In genomic region chr2:10655841-10656225, GRCh38 we compare ENCODE assay signal across 29 cellular contexts. TPM values are rescaled to one million over a fixed set of nuclear protein-coding genes. Genes with fewer than 3 reads are reported as not detected.
DNase-seq lines count a peak whose midpoint lies in the region; ATAC-seq and TF ChIP-seq lines count a peak whose summit lies in the region.
"Had no signal": no experiment of that assay in that cellular context is flagged by ENCODE, and none has a peak within 500 bp of the region (broad histone marks: within the 10 kb centered on the region; RNA-seq: fewer than 3 reads in every experiment).

No MANE protein-coding gene starts in this region.

- POLR2A ChIA-PET in PC-9 (lab: Charles Lee; ENCODE audit: unreplicated experiment): no interaction called here

- no peaks in the 10 kb centered on the region for H3K9me3 Mint-ChIP-seq in activated naive CD4-positive, alpha-beta T cell treated with anti-CD3 and anti-CD28 coated beads, Interleukin-2, amount 10 ng/mL, durations not matched to agents 7 days and 5 days
- no peaks in the 10 kb centered on the region for H3K9me3 Mint-ChIP-seq in activated naive CD8-positive, alpha-beta T cell (ENCODE audit: low read depth)
- H3K9me3 Mint-ChIP-seq in stimulated activated effector memory CD8-positive, alpha-beta T cell treated with anti-CD3 and anti-CD28 coated beads, Interleukin-12 subunit alpha, Interleukin-12 subunit beta, amount 100 ng/mL, for 72 hours: no peaks in the 10 kb centered on the region
- H3K9me3 Mint-ChIP-seq: activated B cell treated with CpG ODN at 0.5 μM for 24 hours, immature natural killer cell, nephron had no signal

- no peaks in the 10 kb centered on the region; the same call in 1 of the 2 replicates for H3K9me2 ChIP-seq in PC-9 (ENCODE audit: insufficient read depth)

- CTCF ChIA-PET in activated naive CD4-positive, alpha-beta T cell treated with anti-CD3 and anti-CD28 coated beads, Interleukin-2, amount 10 ng/mL, durations not matched to agents 7 days and 5 days (lab: Charles Lee): no interaction called here
- CTCF ChIA-PET in PC-9 (lab: Charles Lee): no interaction called here

- H3F3A ChIP-seq in PC-9 (ENCODE audit: insufficient read depth, low read depth): peaks cover 55% of the 10 kb centered on the region

- peaks cover 11% of the 10 kb centered on the region; the same call in 1 of the 2 replicates for H3K79me2 ChIP-seq in PC-9 (ENCODE audit: low read depth)

- H3K4me1 ChIP-seq in PC-9 (replicated peaks; ENCODE audit: insufficient read depth): peaks cover 45% of the 10 kb centered on the region
- H3K4me1 ChIP-seq: colonic mucosa, Peyer's patch, suprapubic skin had no signal

- no peak overlapping the region for H3K4me3 Mint-ChIP-seq in activated naive CD4-positive, alpha-beta T cell treated with anti-CD3 and anti-CD28 coated beads, Interleukin-2, amount 10 ng/mL, durations not matched to agents 7 days and 5 days
- peak overlapping the region; percentile 54 for H3K4me3 Mint-ChIP-seq in activated naive CD8-positive, alpha-beta T cell
- peak overlapping the region; percentile 29 for H3K4me3 Mint-ChIP-seq in stimulated activated effector memory CD8-positive, alpha-beta T cell treated with anti-CD3 and anti-CD28 coated beads, Interleukin-12 subunit alpha, Interleukin-12 subunit beta, amount 100 ng/mL, for 72 hours
- H3K4me3 Mint-ChIP-seq: activated B cell treated with CpG ODN at 0.5 μM for 24 hours, immature natural killer cell, nephron had no signal

- H3K9me3 ChIP-seq in PC-9 (ENCODE audit: insufficient read depth, low read depth): no peaks in the 10 kb centered on the region
- H3K9me3 ChIP-seq: BLaER1, Caco-2, colonic mucosa, mucosa of descending colon, Peyer's patch, SJCRH30, suprapubic skin, upper lobe of left lung had no signal

- no TSS peak for BruUV-seq in PC-9 (replicated peaks; lab: Mats Ljungman, UMichigan)

- peaks cover 47% of the 10 kb centered on the region; the same call in 1 of the 2 replicates for H3K36me3 ChIP-seq in PC-9 (ENCODE audit: low read depth)
- H3K36me3 ChIP-seq: colonic mucosa had no signal

- peaks cover 46% of the 10 kb centered on the region for H3K4me1 Mint-ChIP-seq in activated naive CD4-positive, alpha-beta T cell treated with anti-CD3 and anti-CD28 coated beads, Interleukin-2, amount 10 ng/mL, durations not matched to agents 7 days and 5 days
- peaks cover 51% of the 10 kb centered on the region for H3K4me1 Mint-ChIP-seq in activated naive CD8-positive, alpha-beta T cell (ENCODE audit: low read depth)
- H3K4me1 Mint-ChIP-seq in stimulated activated effector memory CD8-positive, alpha-beta T cell treated with anti-CD3 and anti-CD28 coated beads, Interleukin-12 subunit alpha, Interleukin-12 subunit beta, amount 100 ng/mL, for 72 hours: peaks cover 36% of the 10 kb centered on the region
- H3K4me1 Mint-ChIP-seq: activated B cell treated with CpG ODN at 0.5 μM for 24 hours, nephron had no signal

- no peaks in the 10 kb centered on the region for H3K27me3 Mint-ChIP-seq in activated naive CD4-positive, alpha-beta T cell treated with anti-CD3 and anti-CD28 coated beads, Interleukin-2, amount 10 ng/mL, durations not matched to agents 7 days and 5 days
- no peaks in the 10 kb centered on the region for H3K27me3 Mint-ChIP-seq in activated naive CD8-positive, alpha-beta T cell
- H3K27me3 Mint-ChIP-seq: activated B cell treated with CpG ODN at 0.5 μM for 24 hours had no signal

- DNase-seq in activated naive CD4-positive, alpha-beta T cell treated with anti-CD3 and anti-CD28 coated beads, Interleukin-2, amount 10 ng/mL, durations not matched to agents 7 days and 5 days: no peak
- no peak for DNase-seq in activated naive CD4-positive, alpha-beta T cell treated with Interleukin-2 at 50 U/mL for 16 hours
- no peak for DNase-seq in PC-9
- DNase-seq in stimulated activated effector memory CD8-positive, alpha-beta T cell treated with anti-CD3 and anti-CD28 coated beads, Interleukin-12 subunit alpha, Interleukin-12 subunit beta, amount 100 ng/mL, for 72 hours (ENCODE audit: low spot score in 2 of 2): no peak
- DNase-seq in NCI-H1694 (lab: John Stamatoyannopoulos, UW): no peak
- no peak for DNase-seq in RPMI8226
- DNase-seq: activated B cell treated with CpG ODN at 0.5 μM for 24 hours; activated CD4-positive, alpha-beta T cell treated with anti-CD3 and anti-CD28 coated beads, Interleukin-2, amount 50 U/mL, for 4 hours; activated naive CD4-positive, alpha-beta T cell treated with anti-CD3 and anti-CD28 coated beads, Interleukin-2, amount 50 U/mL, for 16 hours; aorta; Caco-2; colonic mucosa; effector memory CD4-positive, alpha-beta T cell; immature natural killer cell; Karpas-422; left cardiac atrium; mucosa of descending colon; NCI-H1417 treated with DMSO at 0.1 percent for 48 hours; NCI-H748 treated with DMSO at 0.1 percent for 48 hours; Peyer's patch; SJCRH30; stimulated activated CD4-positive, alpha-beta T cell treated with anti-CD3 and anti-CD28 coated beads, Interleukin-4, amount 100 ng/mL, for 24 hours; SW 1271 had no signal

- H3K27me3 ChIP-seq in PC-9 (ENCODE audit: insufficient read depth, low read depth): no peaks in the 10 kb centered on the region
- H3K27me3 ChIP-seq: BLaER1, colonic mucosa, Peyer's patch, SJCRH30, suprapubic skin, upper lobe of left lung had no signal

- TF ChIP-seq CTCF in PC-9 (conservative IDR thresholded peaks at IDR 0.05): no peak

- peak overlapping the region; percentile 73 for H3K27ac Mint-ChIP-seq in activated naive CD4-positive, alpha-beta T cell treated with anti-CD3 and anti-CD28 coated beads, Interleukin-2, amount 10 ng/mL, durations not matched to agents 7 days and 5 days
- peak overlapping the region; percentile 93 for H3K27ac Mint-ChIP-seq in activated naive CD8-positive, alpha-beta T cell
- peak overlapping the region; percentile 80 for H3K27ac Mint-ChIP-seq in stimulated activated effector memory CD8-positive, alpha-beta T cell treated with anti-CD3 and anti-CD28 coated beads, Interleukin-12 subunit alpha, Interleukin-12 subunit beta, amount 100 ng/mL, for 72 hours
- H3K27ac Mint-ChIP-seq: activated B cell treated with CpG ODN at 0.5 μM for 24 hours, nephron had no signal

- peak overlapping the region; percentile 68; the same call in 1 of the 2 replicates for H3K27ac ChIP-seq in PC-9
- H3K27ac ChIP-seq: BLaER1, colonic mucosa, Peyer's patch, SJCRH30, suprapubic skin, upper lobe of left lung had no signal

- H3K4me2 ChIP-seq in PC-9: no peak overlapping the region
- H3K4me2 ChIP-seq: BLaER1 had no signal

- no peak for ATAC-seq in stimulated activated effector memory CD8-positive, alpha-beta T cell treated with anti-CD3 and anti-CD28 coated beads, Interleukin-12 subunit alpha, Interleukin-12 subunit beta, amount 100 ng/mL, for 72 hours
- ATAC-seq: HepG2, left cardiac atrium, mucosa of descending colon had no signal

- intact Hi-C loops in PC-9 (cut with micrococcal nuclease; ENCODE audit: unreplicated experiment): loop anchor here (2.0 to 5.0 kb wide), 2 partner anchors 59 to 74 kb away; no protein-coding TSS in a partner anchor

- peaks cover 62% of the 10 kb centered on the region for H3K36me3 Mint-ChIP-seq in activated naive CD4-positive, alpha-beta T cell treated with anti-CD3 and anti-CD28 coated beads, Interleukin-2, amount 10 ng/mL, durations not matched to agents 7 days and 5 days
- peaks cover 18% of the 10 kb centered on the region for H3K36me3 Mint-ChIP-seq in activated naive CD8-positive, alpha-beta T cell
- H3K36me3 Mint-ChIP-seq in stimulated activated effector memory CD8-positive, alpha-beta T cell treated with anti-CD3 and anti-CD28 coated beads, Interleukin-12 subunit alpha, Interleukin-12 subunit beta, amount 100 ng/mL, for 72 hours: peaks cover 100% of the 10 kb centered on the region

- H3K4me3 ChIP-seq in PC-9: no peak overlapping the region
- H3K4me3 ChIP-seq: BLaER1, colonic mucosa, mucosa of descending colon, Peyer's patch, SJCRH30, suprapubic skin, upper lobe of left lung had no signal

- no peak overlapping the region for H2AFZ ChIP-seq in PC-9

- peaks cover 5% of the 10 kb centered on the region; the same call in 1 of the 2 replicates for H4K20me1 ChIP-seq in PC-9 (ENCODE audit: insufficient read depth)

RNA-seq across cellular contexts. Expression of gene NOL10, which starts 33.9 kb away (rescaled TPM):
- 19.6 and 26.0 TPM in 2 replicates for total RNA-seq in PC-9 (2021)
